Comparison of ENCODE assay signal across 8 cellular contexts in the genomic region with DNA sequence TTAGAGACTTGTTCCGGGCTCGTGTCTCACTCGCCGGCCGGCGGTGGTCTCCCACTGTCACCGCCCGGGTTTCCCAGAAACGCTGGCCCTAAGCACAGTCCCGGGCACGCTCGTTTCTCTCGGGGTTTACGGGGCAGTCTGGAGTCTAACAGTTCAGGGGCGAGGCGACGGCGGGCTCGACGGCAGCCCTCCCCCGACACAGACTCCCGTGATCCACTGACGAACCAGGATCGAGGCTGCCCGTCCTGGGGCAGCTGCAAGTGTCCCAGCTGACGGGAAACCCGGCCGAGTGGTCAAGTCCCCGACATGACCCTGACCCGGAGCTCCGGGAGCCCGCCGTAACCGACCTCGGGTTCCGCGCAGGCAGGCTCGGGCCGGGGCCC. TPM values are rescaled to one million over a fixed set of nuclear protein-coding genes. Genes with fewer than 3 reads are reported as not detected.
DNase-seq lines count a peak whose midpoint lies in the region; ATAC-seq, FAIRE-seq and TF ChIP-seq lines count a peak whose summit lies in the region.

No MANE protein-coding gene starts in this region.

- ATAC-seq in A549 = no peak
- peak; percentile 18 for ATAC-seq in GM21515 (IDR thresholded peaks at IDR 0.05; ENCODE audit: unreplicated experiment)
- no peak for ATAC-seq in pancreas
- no peak for ATAC-seq in GM19452 (IDR thresholded peaks at IDR 0.05; ENCODE audit: unreplicated experiment)

- CTCF ChIA-PET in A549 (lab: Yijun Ruan, JAX) = interaction anchor here (0.6 to 1.0 kb wide), 2 partner anchors 17 to 78 kb away, joined by 3 read pairs; no protein-coding TSS in a partner anchor
- CTCF ChIA-PET in OCI-LY7 (lab: Charles Lee; ENCODE audit: unreplicated experiment) = interaction anchor here (0.5 to 0.9 kb wide), 3 partner anchors 16 to 198 kb away, joined by 3 to 11 read pairs (median 8); no protein-coding TSS in a partner anchor

- H3K4me2 ChIP-seq in A549 = peak overlapping the region; percentile 93
- peak overlapping the region; percentile 84 for H3K4me2 ChIP-seq in OCI-LY7 (ENCODE audit: low read length)

- intact Hi-C loops in OCI-LY7 (cut with micrococcal nuclease; ENCODE audit: unreplicated experiment) = loop anchor here (1.0 kb wide), 1 partner anchor 157 kb away; a partner anchor contains a TSS
- intact Hi-C loops in pancreas (cut with DNase I) = no loop called here

- H3K4me1 ChIP-seq in A549 (peaks cover 17% of the 10 kb centered on the region), OCI-LY7 (ENCODE audit: insufficient read depth, low read length, poor library complexity, severe bottlenecking) (peaks cover 26% of the 10 kb centered on the region), pancreas (peaks cover 10 to 21% (median 14%) of the 10 kb centered on the region in 3 donors)

- H3K4me3 ChIP-seq in A549 (peak overlapping the region; percentile 99), OCI-LY7 (ENCODE audit: low read depth, low read length, poor library complexity, severe bottlenecking) (peak overlapping the region; percentile 94), pancreas (peak overlapping the region; percentile 95 to 98 (median 96))

- POLR2A ChIA-PET in A549 (lab: Yijun Ruan, JAX) = interaction anchor here (0.6 to 0.7 kb wide), 2 partner anchors 9 to 16 kb away, joined by 3 to 5 read pairs; no protein-coding TSS in a partner anchor
- POLR2A ChIA-PET in OCI-LY7 (lab: Charles Lee) = interaction anchor here (0.6 to 1.4 kb wide), 4 partner anchors 12 to 376 kb away, joined by 3 to 6 read pairs (median 4); no protein-coding TSS in a partner anchor

- peaks cover 39% of the 10 kb centered on the region for H3K79me2 ChIP-seq in OCI-LY7 (ENCODE audit: insufficient read depth, low read depth, low read length)

- TF ChIP-seq RAD21 in A549 (conservative IDR thresholded peaks at IDR 0.05 in 1 of 2, IDR thresholded peaks at IDR 0.05 in 1 of 2) = no peak

- TF ChIP-seq POLR2A in A549 (IDR thresholded peaks at IDR 0.05; ENCODE audit: low read length) (no peak), erythroblast (IDR thresholded peaks at IDR 0.05; ENCODE audit: low read length) (no peak)

- TF ChIP-seq CTCF in A549 (IDR thresholded peaks at IDR 0.05) = no peak
- TF ChIP-seq CTCF in OCI-LY7 (conservative IDR thresholded peaks at IDR 0.05; ENCODE audit: low read length) = no peak
- TF ChIP-seq CTCF in pancreas (IDR thresholded peaks at IDR 0.05) = no peak

- BruUV-seq in OCI-LY7 (replicated peaks; lab: Mats Ljungman, UMichigan) = no TSS peak

- no peaks in the 10 kb centered on the region for H3K9me2 ChIP-seq in OCI-LY7 (ENCODE audit: insufficient read depth, low read length)

- 0 out of 2 replicates have a peak, but pooled peaks cover 12% of the 10 kb centered on the region for H4K20me1 ChIP-seq in OCI-LY7 (ENCODE audit: insufficient read depth, low read length)

- H3K27me3 ChIP-seq in pancreas = no peaks in the 10 kb centered on the region

- H2AFZ ChIP-seq in OCI-LY7 (ENCODE audit: low read length) = no peak overlapping the region

- H3K36me3 ChIP-seq in OCI-LY7 (ENCODE audit: insufficient read depth, low read length) (peaks cover 35% of the 10 kb centered on the region), pancreas (no peaks in the 10 kb centered on the region)

- H3K27ac ChIP-seq in A549 (peak overlapping the region; percentile 95 to 99), OCI-LY7 (ENCODE audit: low read depth, low read length, poor library complexity, severe bottlenecking) (peak overlapping the region; percentile 12), pancreas (peak overlapping the region; percentile 35 to 61 (median 54))

- TF ChIP-seq EP300 in A549 (IDR thresholded peaks at IDR 0.05) = no peak

- H3K9me3 ChIP-seq in A549 (no peaks in the 10 kb centered on the region), OCI-LY7 (ENCODE audit: low read length) (no peaks in the 10 kb centered on the region), pancreas (no peaks in the 10 kb centered on the region)

- no peak for FAIRE-seq in A549 (lab: Jason Lieb, UNC)
- FAIRE-seq in pancreas (lab: Jason Lieb, UNC) = no peak

- DNase-seq in A549 (ENCODE audit: low read depth in 1 of 2, low spot score in 1 of 2) (no peak), OCI-LY7 (ENCODE audit: low spot score) (no peak), erythroblast (lab: John Stamatoyannopoulos, UW) (peak; percentile 48 to 61), pancreas (peak in 3 of 6 donors; percentile 14 to 80 (median 63)), NCI-H1417 treated with DMSO at 0.1 percent for 48 hours (lab: John Stamatoyannopoulos, UW) (no peak), NCI-H128 (lab: John Stamatoyannopoulos, UW; ENCODE audit: unreplicated experiment) (no peak)

- WGBS in A549 (ENCODE audit: missing lambda C conversion rate) = 0% methylated on average over 3 of the region's 39 CpGs
- WGBS in pancreas, 2 donors = 0 to 1% methylated on average over 39 of the region's 39 CpGs

TF ChIP-seq in A549, 52 proteins besides CTCF, POLR2A, EP300 and RAD21:
- TF ChIP-seq, protein P1, sequence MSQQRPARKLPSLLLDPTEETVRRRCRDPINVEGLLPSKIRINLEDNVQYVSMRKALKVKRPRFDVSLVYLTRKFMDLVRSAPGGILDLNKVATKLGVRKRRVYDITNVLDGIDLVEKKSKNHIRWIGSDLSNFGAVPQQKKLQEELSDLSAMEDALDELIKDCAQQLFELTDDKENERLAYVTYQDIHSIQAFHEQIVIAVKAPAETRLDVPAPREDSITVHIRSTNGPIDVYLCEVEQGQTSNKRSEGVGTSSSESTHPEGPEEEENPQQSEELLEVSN (IDR thresholded peaks at IDR 0.05; ENCODE audit: borderline replicate concordance, low read depth) = no peak
- TF ChIP-seq EHF (CRISPR knock-in tag; IDR thresholded peaks at IDR 0.05) = no peak
TF ChIP-seq in A549: peak in this region for 0.

RNA-seq across cellular contexts. Expression of a gene that starts 0.5 kb away (rescaled TPM):
- 18.0 and 21.2 TPM in 2 replicates for polyA plus RNA-seq in A549 (2011; rRNA removed)
- 41.8 and 50.2 TPM in 2 replicates for polyA plus RNA-seq in A549 (2012; cell fraction: cytosol; rRNA removed)
- 69.6 and 74.6 TPM in 2 replicates for polyA plus RNA-seq in A549 (2012; cell fraction: nucleus; rRNA removed)
- 35.2 to 38.0 TPM (median 36.2 TPM) in 3 replicates for polyA plus RNA-seq in A549 (2017; fragmentation: RNase III; extraction: RNeasy Plus Mini Kit Qiagen cat#74134 plus additional on column Dnase treatment)
- 14.5 and 16.3 TPM in 2 replicates for polyA minus RNA-seq in A549 (2011; rRNA and poly(A)+ RNA removed)
- 61.6 and 69.2 TPM in 2 replicates for total RNA-seq in OCI-LY7 (2014; rRNA removed; shearing (Covaris generic))
- total RNA-seq in OCI-LY7 (2022) = 87.0 and 88.7 TPM in 2 replicates
- 10 to 100 TPM; 20.8 to 30.4 (median 22.3) TPM for total RNA-seq in pancreas
- polyA plus RNA-seq in pancreas = 10 to 100 TPM; 34.1 to 44.5 TPM

RNA-seq across cellular contexts. Expression of a gene that starts 7.1 kb away (rescaled TPM):
- polyA plus RNA-seq in A549 (2011; rRNA removed) (0.52 and 0.80 TPM in 2 replicates), A549 (2017; fragmentation: RNase III; extraction: RNeasy Plus Mini Kit Qiagen cat#74134 plus additional on column Dnase treatment) (1.7 to 3.5 TPM (median 1.8 TPM) in 3 replicates), pancreas (10 to 100 TPM; 20.6 to 22.0 TPM)
- 1.3 and 1.8 TPM in 2 replicates for polyA plus RNA-seq in A549 (2012; cell fraction: cytosol; rRNA removed)
- polyA plus RNA-seq in A549 (2012; cell fraction: nucleus; rRNA removed) = 16.5 and 23.9 TPM in 2 replicates
- polyA minus RNA-seq in A549 (2011; rRNA and poly(A)+ RNA removed) = 0.44 TPM in 1 of 2 replicates, not detected in the other
- 3.9 and 6.2 TPM in 2 replicates for total RNA-seq in OCI-LY7 (2014; rRNA removed; shearing (Covaris generic))
- total RNA-seq in OCI-LY7 (2022) (11.3 and 12.7 TPM in 2 replicates), pancreas (1 to 10 TPM in 5 of 6 donors, under 1 TPM in 1; 0.66 to 6.1 (median 1.6) TPM)

RNA-seq across cellular contexts. Expression of a gene that starts 26.6 kb away (rescaled TPM):
- polyA plus RNA-seq in A549 (2011; rRNA removed) (0.46 and 0.47 TPM in 2 replicates), A549 (2017; fragmentation: RNase III; extraction: RNeasy Plus Mini Kit Qiagen cat#74134 plus additional on column Dnase treatment) (0.76 to 0.98 TPM (median 0.83 TPM) in 3 replicates), pancreas (1 to 10 TPM; 2.5 to 4.8 TPM)
- 0.79 and 1.4 TPM in 2 replicates for polyA plus RNA-seq in A549 (2012; cell fraction: cytosol; rRNA removed)
- 8.7 and 10.0 TPM in 2 replicates for polyA plus RNA-seq in A549 (2012; cell fraction: nucleus; rRNA removed)
- not detected in 2 replicates for polyA minus RNA-seq in A549 (2011; rRNA and poly(A)+ RNA removed)
- total RNA-seq in OCI-LY7 (2014; rRNA removed; shearing (Covaris generic)) = 0.49 and 1.8 TPM in 2 replicates
- total RNA-seq in OCI-LY7 (2022) (6.1 and 7.0 TPM in 2 replicates), pancreas (1 to 10 TPM in 3 of 6 donors, under 1 TPM in 3; 0.43 to 1.7 (median 0.93) TPM)

RNA-seq across cellular contexts. Expression of a gene that starts 34.6 kb away (rescaled TPM):
- polyA plus RNA-seq in A549 (2011; rRNA removed) (6.6 and 7.5 TPM in 2 replicates), A549 (2017; fragmentation: RNase III; extraction: RNeasy Plus Mini Kit Qiagen cat#74134 plus additional on column Dnase treatment) (19.7 to 24.2 TPM (median 24.2 TPM) in 3 replicates), pancreas (100 to 1,000 TPM in 1 of 2 donors, 10 to 100 TPM in 1; 76.0 to 133 TPM)
- 18.9 and 22.4 TPM in 2 replicates for polyA plus RNA-seq in A549 (2012; cell fraction: cytosol; rRNA removed)
- 230 and 233 TPM in 2 replicates for polyA plus RNA-seq in A549 (2012; cell fraction: nucleus; rRNA removed)
- polyA minus RNA-seq in A549 (2011; rRNA and poly(A)+ RNA removed) = 5.6 and 12.5 TPM in 2 replicates
- total RNA-seq in OCI-LY7 (2014; rRNA removed; shearing (Covaris generic)) = 26.3 and 26.8 TPM in 2 replicates
- total RNA-seq in OCI-LY7 (2022) (47.6 and 47.7 TPM in 2 replicates), pancreas (10 to 100 TPM; 15.2 to 31.4 (median 18.7) TPM)

RNA-seq across cellular contexts. Expression of a gene that starts 35.3 kb away (rescaled TPM):
- polyA plus RNA-seq in A549 (2011; rRNA removed) (6.2 and 7.4 TPM in 2 replicates), A549 (2017; fragmentation: RNase III; extraction: RNeasy Plus Mini Kit Qiagen cat#74134 plus additional on column Dnase treatment) (14.1 to 15.0 TPM (median 14.6 TPM) in 3 replicates), pancreas (10 to 100 TPM; 14.6 to 23.2 TPM)
- polyA plus RNA-seq in A549 (2012; cell fraction: cytosol; rRNA removed) = 27.6 and 39.0 TPM in 2 replicates
- 28.2 and 47.8 TPM in 2 replicates for polyA plus RNA-seq in A549 (2012; cell fraction: nucleus; rRNA removed)
- polyA minus RNA-seq in A549 (2011; rRNA and poly(A)+ RNA removed) = 3.8 and 4.9 TPM in 2 replicates
- total RNA-seq in OCI-LY7 (2014; rRNA removed; shearing (Covaris generic)) = 41.8 and 57.1 TPM in 2 replicates
- total RNA-seq in OCI-LY7 (2022) (31.3 and 32.2 TPM in 2 replicates), pancreas (10 to 100 TPM in 2 of 6 donors, 1 to 10 TPM in 4; 7.5 to 11.3 (median 9.7) TPM)

Comparison
In these comparisons a context has a peak if more than half of its experiments do, and no peak if none do; other contexts are left out.
1. DNase-seq: peak in erythroblast (2 of 2); none in A549 (0 of 2), OCI-LY7 (single experiment), NCI-H1417 treated with DMSO at 0.1 percent for 48 hours (single experiment) and NCI-H128 (single experiment).
2. H3K27ac ChIP-seq: peak in every context shown above with its lines; median percentile 97 in A549; 54 in pancreas; 12 in OCI-LY7.
3. Peak in every context shown above with its lines, with median percentiles within 50 percentile points of each other: H3K4me3 ChIP-seq.